1 cellular context compared by ENCODE assay signal in genomic region chr19:45882652-45883585, GRCh38.
TF ChIP-seq lines count a peak whose summit lies in the region.

No MANE protein-coding gene starts in this region.

TF ChIP-seq in HepG2, 621 proteins besides CTCF, POLR2A, EP300 and RAD21 (continued from another document and continues in another):
- peak; percentile 85; the same call in 1 of the 2 replicates for TF ChIP-seq ZNF224 (CRISPR knock-in tag; IDR thresholded peaks at IDR 0.05)
- peak; percentile 3; the same call in 1 of the 2 replicates for TF ChIP-seq ZNF124 (CRISPR knock-in tag; IDR thresholded peaks at IDR 0.05)
- TF ChIP-seq JUND (CRISPR knock-in tag; IDR thresholded peaks at IDR 0.05), result no peak
- no peak for TF ChIP-seq SNRNP70 (IDR thresholded peaks at IDR 0.05; ENCODE audit: low read depth, low read length)
- peak; percentile 80 for TF ChIP-seq YY1 (IDR thresholded peaks at IDR 0.05; ENCODE audit: insufficient read depth, insufficient replicate concordance, low read depth, low read length)
- 0 out of 2 replicates have a peak, but pooled peaks have one; percentile 32 for TF ChIP-seq ZNF263 (CRISPR knock-in tag; IDR thresholded peaks at IDR 0.05)
- TF ChIP-seq RBFOX2 (IDR thresholded peaks at IDR 0.05; ENCODE audit: low read depth, low read length), result peak; percentile 92
- TF ChIP-seq MAFF (IDR thresholded peaks at IDR 0.05; ENCODE audit: low read depth, low read length), result no peak
- no peak for TF ChIP-seq TEAD2 (CRISPR knock-in tag; IDR thresholded peaks at IDR 0.05)
- TF ChIP-seq PREB (CRISPR knock-in tag; IDR thresholded peaks at IDR 0.05), result no peak
- TF ChIP-seq MIXL1 (CRISPR knock-in tag; IDR thresholded peaks at IDR 0.05), result peak; percentile 76
- peak; percentile 92 for TF ChIP-seq CBX5 (CRISPR knock-in tag; IDR thresholded peaks at IDR 0.05; ENCODE audit: borderline replicate concordance)
- TF ChIP-seq ZFP91 (CRISPR knock-in tag; IDR thresholded peaks at IDR 0.05; ENCODE audit: borderline replicate concordance), result peak; percentile 33
- TF ChIP-seq HINFP (CRISPR knock-in tag; IDR thresholded peaks at IDR 0.05; ENCODE audit: low read depth), result no peak
- TF ChIP-seq ZNF512B (CRISPR knock-in tag; IDR thresholded peaks at IDR 0.05; ENCODE audit: borderline replicate concordance), result 0 out of 2 replicates have a peak, but pooled peaks have one; percentile 49
- no peak for TF ChIP-seq ZNF20 (CRISPR knock-in tag; IDR thresholded peaks at IDR 0.05)
- peak; percentile 59 for TF ChIP-seq POGZ (CRISPR knock-in tag; IDR thresholded peaks at IDR 0.05)
- TF ChIP-seq CCDC6 (CRISPR knock-in tag; IDR thresholded peaks at IDR 0.05), result peak; percentile 39; the same call in 1 of the 2 replicates
- TF ChIP-seq ZNF432 (CRISPR knock-in tag; IDR thresholded peaks at IDR 0.05; ENCODE audit: borderline replicate concordance), result no peak
- TF ChIP-seq REL (CRISPR knock-in tag; conservative IDR thresholded peaks at IDR 0.05), result peak; percentile 88; the same call in 1 of the 2 replicates
- TF ChIP-seq HMGXB3 (CRISPR knock-in tag; IDR thresholded peaks at IDR 0.05; ENCODE audit: borderline replicate concordance), result peak; percentile 73
- TF ChIP-seq SRSF9 (IDR thresholded peaks at IDR 0.05; ENCODE audit: borderline replicate concordance, insufficient read depth, low read depth, low read length, poor library complexity, severe bottlenecking), result no peak
- peak; percentile 82 for TF ChIP-seq NAIF1 (CRISPR knock-in tag; IDR thresholded peaks at IDR 0.05; ENCODE audit: borderline replicate concordance)
- TF ChIP-seq FOXA1 (IDR thresholded peaks at IDR 0.05), result no peak
- peak; percentile 51; the same call in 1 of the 2 replicates for TF ChIP-seq FOXA1 (CRISPR knock-in tag; IDR thresholded peaks at IDR 0.05)
- no peak for TF ChIP-seq SNAPC4 (CRISPR knock-in tag; IDR thresholded peaks at IDR 0.05)
- peak; percentile 32; the same call in 1 of the 2 replicates for TF ChIP-seq DZIP1 (CRISPR knock-in tag; IDR thresholded peaks at IDR 0.05)
- no peak; the same call in 1 of the 2 replicates for TF ChIP-seq FOXJ3 (CRISPR knock-in tag; IDR thresholded peaks at IDR 0.05; ENCODE audit: borderline replicate concordance)
- peak; percentile 64 for TF ChIP-seq SOX5 (CRISPR knock-in tag; IDR thresholded peaks at IDR 0.05; ENCODE audit: borderline replicate concordance)
- peak; percentile 78; the same call in 1 of the 2 replicates for TF ChIP-seq MXD3 (CRISPR knock-in tag; IDR thresholded peaks at IDR 0.05)
- TF ChIP-seq PAXIP1 (CRISPR knock-in tag; conservative IDR thresholded peaks at IDR 0.05), result peak; percentile 92
